8 cellular contexts compared by ENCODE assay signal in genomic region chr10:51934373-51934772, GRCh38.
"Had no signal": no experiment of that assay in that cellular context is flagged by ENCODE, and none has a peak within 500 bp of the region (broad histone marks: within the 10 kb centered on the region; RNA-seq: fewer than 3 reads in every experiment).

No MANE protein-coding gene starts in this region.

- H3K4me2 ChIP-seq: KMS-11 had no signal

- DNase-seq: IMR-90, KBM-7, KG1 had no signal

- ATAC-seq: HepG2, K562 had no signal

- H3K27ac ChIP-seq: HL-60, KMS-11 had no signal

- H3K4me3 ChIP-seq: K562 had no signal

- FAIRE-seq: HepG2, HTR-8/SVneo, K562 had no signal
